18 cellular contexts compared by ENCODE assay signal in the genomic region with DNA sequence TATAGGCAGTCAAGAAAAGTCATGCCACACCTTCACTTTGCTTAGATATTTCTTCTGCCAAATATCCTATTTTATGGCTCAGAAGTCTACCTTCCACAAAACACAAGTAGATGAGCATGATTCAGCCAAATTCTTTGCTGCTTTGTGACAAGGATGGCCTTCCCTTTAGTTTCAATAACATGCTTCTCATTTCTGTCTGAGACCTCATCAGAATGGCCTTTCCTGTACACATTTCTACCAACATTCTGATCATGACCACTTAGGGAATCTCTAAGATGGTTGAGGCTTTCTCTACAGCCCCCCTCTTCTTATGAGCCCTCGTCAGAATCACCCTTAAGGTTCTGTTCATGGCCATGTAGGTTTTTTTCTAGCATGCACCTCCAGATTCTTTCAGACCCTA.
A peak's percentile ranks its signal among the peaks of the same experiment; 100 is the strongest.
DNase-seq lines count a peak whose midpoint lies in the region; ATAC-seq and TF ChIP-seq lines count a peak whose summit lies in the region.
"Had no signal": no experiment of that assay in that cellular context is flagged by ENCODE, and none has a peak within 500 bp of the region (broad histone marks: within the 10 kb centered on the region; RNA-seq: fewer than 3 reads in every experiment).

No MANE protein-coding gene starts in this region.

- peak; percentile 26 for DNase-seq in AG20443 (ENCODE audit: low spot score)
- DNase-seq in SJSA1 (ENCODE audit: low read depth in 1 of 2, low spot score in 2 of 2), result peak; percentile 77 to 96
- no peak for DNase-seq in esophagus muscularis mucosa (ENCODE audit: extremely low spot score)
- DNase-seq in osteoblast (ENCODE audit: insufficient read length, low spot score, missing footprints), result peak; percentile 51
- no peak for DNase-seq in ACHN
- DNase-seq in NCI-H146 (lab: John Stamatoyannopoulos, UW), result no peak
- no peak for DNase-seq in NCI-H1105 treated with DMSO at 0.1 percent for 48 hours (lab: John Stamatoyannopoulos, UW)
- DNase-seq: activated CD4-positive, alpha-beta T cell treated with anti-CD3 and anti-CD28 coated beads for 36 hours; activated gamma-delta T cell treated with Interleukin-2 at 50 U/mL for 16 hours; COR-L47; Kasumi-1; natural killer cell; NCI-H1436 treated with DMSO at 0.1 percent for 48 hours; NCI-H226; SIG-M5; T1000 had no signal

- peaks cover 4% of the 10 kb centered on the region for H3K79me2 ChIP-seq in osteoblast (ENCODE audit: insufficient read depth, low read length)

- TF ChIP-seq POLR2A in esophagus muscularis mucosa (IDR thresholded peaks at IDR 0.05; ENCODE audit: low read depth), result no peak

- TF ChIP-seq CTCF in esophagus muscularis mucosa (IDR thresholded peaks at IDR 0.05), result no peak
- TF ChIP-seq CTCF in osteoblast (IDR thresholded peaks at IDR 0.05; ENCODE audit: extremely low read depth, low read depth, low read length), result no peak

- no peak for TF ChIP-seq EP300 in esophagus muscularis mucosa (IDR thresholded peaks at IDR 0.05)

- intact Hi-C loops in esophagus muscularis mucosa (cut with DNase I), result no loop called here

- no peak overlapping the region for H2AFZ ChIP-seq in osteoblast (ENCODE audit: low read length)

- H3K36me3 ChIP-seq in SJSA1 (peaks cover 6% of the 10 kb centered on the region; the same call in 1 of the 2 replicates), esophagus muscularis mucosa (peaks cover 0 to 5% (median 2%) of the 10 kb centered on the region in 4 donors), osteoblast (ENCODE audit: insufficient read depth, low read length) (peaks cover 1% of the 10 kb centered on the region)

- in situ Hi-C loops in ACHN (cut with HindIII; ENCODE audit: low pct_ligation_motif_present, low pct_unique_long_range_greater_than_20kb, low sequenced_read_pairs), result no loop called here

- H3K27me3 ChIP-seq in SJSA1 (replicated peaks) (no peaks in the 10 kb centered on the region), esophagus muscularis mucosa (no peaks in the 10 kb centered on the region), osteoblast (ENCODE audit: insufficient read depth, low read length) (no peaks in the 10 kb centered on the region)

- H4K20me1 ChIP-seq in osteoblast (ENCODE audit: insufficient read depth, low read length), result no peaks in the 10 kb centered on the region

- ATAC-seq in GM21529 (IDR thresholded peaks at IDR 0.05; ENCODE audit: unreplicated experiment), result no peak
- ATAC-seq: activated CD4-positive, alpha-beta T cell treated with anti-CD3 and anti-CD28 coated beads for 36 hours; natural killer cell had no signal

- H3K4me2 ChIP-seq in osteoblast (ENCODE audit: insufficient read depth, low read length), result peak overlapping the region; percentile 12

- H3K27ac ChIP-seq in SJSA1, result peak overlapping the region; percentile 93
- H3K27ac ChIP-seq in esophagus muscularis mucosa (replicated peaks in 1 of 4), result peak overlapping the region; percentile 80 to 95 (median 90)
- peak overlapping the region; percentile 99 for H3K27ac ChIP-seq in osteoblast (ENCODE audit: low read depth, low read length)

- H3K4me3 ChIP-seq in SJSA1 (no peak overlapping the region), esophagus muscularis mucosa (no peak overlapping the region), osteoblast (ENCODE audit: insufficient read depth, low read length) (no peak overlapping the region)
- H3K4me3 ChIP-seq: lung had no signal

- H3K9me3 ChIP-seq in SJSA1 (replicated peaks), result no peaks in the 10 kb centered on the region
- no peaks in the 10 kb centered on the region for H3K9me3 ChIP-seq in esophagus muscularis mucosa
- H3K9me3 ChIP-seq in osteoblast (ENCODE audit: low read depth, low read length), result no peaks in the 10 kb centered on the region

- 97% methylated on average over 1 of the region's 1 CpG for WGBS in esophagus muscularis mucosa

- H3K4me1 ChIP-seq in SJSA1 (replicated peaks) (peaks cover 92% of the 10 kb centered on the region), esophagus muscularis mucosa (peaks cover 75 to 99% (median 97%) of the 10 kb centered on the region in 4 donors), osteoblast (ENCODE audit: insufficient read depth, low read length) (peaks cover 77% of the 10 kb centered on the region)

Comparison
In these comparisons a context has a peak if more than half of its experiments do, and no peak if none do; other contexts are left out.
1. DNase-seq: peak in AG20443 (single experiment), SJSA1 (2 of 2) and osteoblast (single experiment); none in esophagus muscularis mucosa (single experiment), ACHN (single experiment), NCI-H146 (single experiment) and NCI-H1105 treated with DMSO at 0.1 percent for 48 hours (single experiment).
2. Peak in every context shown above with its lines, with median percentiles within 50 percentile points of each other: H3K27ac ChIP-seq.